ENCODE assay signal across 1 cellular context in the genomic region with DNA sequence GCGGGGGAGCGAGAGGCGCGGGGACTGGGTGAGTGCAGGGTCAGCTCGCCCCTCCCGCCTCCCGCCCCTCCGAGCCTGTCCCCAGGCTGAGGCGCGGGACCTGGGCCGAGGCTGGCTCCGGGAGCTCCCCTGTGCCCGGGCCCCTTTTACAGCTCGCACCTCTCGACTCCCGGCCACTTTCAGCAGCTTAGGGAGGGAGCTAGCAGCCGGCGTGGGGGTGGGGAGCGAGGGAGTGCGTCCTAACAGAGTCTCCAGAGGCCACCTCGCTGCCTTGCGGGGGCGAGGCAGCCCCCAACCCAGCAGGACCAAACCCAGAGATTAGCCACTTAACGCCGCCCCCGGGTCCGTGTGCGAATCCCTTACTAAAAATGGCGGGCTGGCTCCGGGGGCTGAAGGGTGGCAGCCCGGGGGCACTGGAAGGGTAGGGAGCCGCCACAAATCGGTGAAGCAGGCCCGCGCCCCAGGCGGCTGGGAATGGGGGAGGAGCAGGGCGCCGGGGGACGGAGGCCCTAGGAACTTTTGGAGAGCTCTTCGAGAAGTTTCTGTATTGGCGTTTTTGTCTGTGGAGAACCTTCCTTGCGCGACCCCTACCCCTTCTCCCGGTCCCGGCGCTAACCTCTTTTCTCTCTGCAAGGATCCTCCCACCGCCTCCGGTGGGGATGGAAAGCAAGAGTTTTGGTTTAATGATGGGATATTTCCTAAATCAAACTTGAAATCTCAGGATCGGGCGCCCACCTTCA.
TF ChIP-seq lines count a peak whose summit lies in the region.

No MANE protein-coding gene starts in this region.

TF ChIP-seq in HepG2, 621 proteins besides CTCF, POLR2A, EP300 and RAD21 (continued from another document and continues in another):
- TF ChIP-seq ZNF510 (CRISPR knock-in tag; IDR thresholded peaks at IDR 0.05; ENCODE audit: low read depth), result no peak
- TF ChIP-seq NFYB (CRISPR knock-in tag; IDR thresholded peaks at IDR 0.05), result no peak
- TF ChIP-seq ZNF207 (IDR thresholded peaks at IDR 0.05; ENCODE audit: borderline replicate concordance), result no peak
- no peak for TF ChIP-seq RARG (CRISPR knock-in tag; IDR thresholded peaks at IDR 0.05; ENCODE audit: low read depth)
- peak; percentile 38; the same call in 1 of the 2 replicates for TF ChIP-seq GABPB1 (CRISPR knock-in tag; IDR thresholded peaks at IDR 0.05)
- TF ChIP-seq, protein P1, sequence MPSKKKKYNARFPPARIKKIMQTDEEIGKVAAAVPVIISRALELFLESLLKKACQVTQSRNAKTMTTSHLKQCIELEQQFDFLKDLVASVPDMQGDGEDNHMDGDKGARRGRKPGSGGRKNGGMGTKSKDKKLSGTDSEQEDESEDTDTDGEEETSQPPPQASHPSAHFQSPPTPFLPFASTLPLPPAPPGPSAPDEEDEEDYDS (CRISPR knock-in tag; IDR thresholded peaks at IDR 0.05), result no peak
- TF ChIP-seq SMAD1 (CRISPR knock-in tag; IDR thresholded peaks at IDR 0.05; ENCODE audit: borderline replicate concordance, low read depth), result no peak
- TF ChIP-seq, protein P2, sequence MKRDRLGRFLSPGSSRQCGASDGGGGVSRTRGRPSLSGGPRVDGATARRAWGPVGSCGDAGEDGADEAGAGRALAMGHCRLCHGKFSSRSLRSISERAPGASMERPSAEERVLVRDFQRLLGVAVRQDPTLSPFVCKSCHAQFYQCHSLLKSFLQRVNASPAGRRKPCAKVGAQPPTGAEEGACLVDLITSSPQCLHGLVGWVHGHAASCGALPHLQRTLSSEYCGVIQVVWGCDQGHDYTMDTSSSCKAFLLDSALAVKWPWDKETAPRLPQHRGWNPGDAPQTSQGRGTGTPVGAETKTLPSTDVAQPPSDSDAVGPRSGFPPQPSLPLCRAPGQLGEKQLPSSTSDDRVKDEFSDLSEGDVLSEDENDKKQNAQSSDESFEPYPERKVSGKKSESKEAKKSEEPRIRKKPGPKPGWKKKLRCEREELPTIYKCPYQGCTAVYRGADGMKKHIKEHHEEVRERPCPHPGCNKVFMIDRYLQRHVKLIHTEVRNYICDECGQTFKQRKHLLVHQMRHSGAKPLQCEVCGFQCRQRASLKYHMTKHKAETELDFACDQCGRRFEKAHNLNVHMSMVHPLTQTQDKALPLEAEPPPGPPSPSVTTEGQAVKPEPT (CRISPR knock-in tag; IDR thresholded peaks at IDR 0.05; ENCODE audit: low read depth), result no peak
- no peak for TF ChIP-seq ZKSCAN5 (CRISPR knock-in tag; IDR thresholded peaks at IDR 0.05)
- TF ChIP-seq, protein P3, sequence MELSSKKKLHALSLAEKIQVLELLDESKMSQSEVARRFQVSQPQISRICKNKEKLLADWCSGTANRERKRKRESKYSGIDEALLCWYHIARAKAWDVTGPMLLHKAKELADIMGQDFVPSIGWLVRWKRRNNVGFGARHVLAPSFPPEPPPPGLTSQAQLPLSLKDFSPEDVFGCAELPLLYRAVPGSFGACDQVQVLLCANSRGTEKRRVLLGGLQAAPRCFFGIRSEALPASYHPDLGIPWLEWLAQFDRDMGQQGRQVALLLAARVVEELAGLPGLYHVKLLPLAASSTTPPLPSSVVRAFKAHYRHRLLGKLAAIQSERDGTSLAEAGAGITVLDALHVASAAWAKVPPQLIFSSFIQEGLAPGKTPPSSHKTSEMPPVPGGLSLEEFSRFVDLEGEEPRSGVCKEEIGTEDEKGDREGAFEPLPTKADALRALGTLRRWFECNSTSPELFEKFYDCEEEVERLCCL (CRISPR knock-in tag; IDR thresholded peaks at IDR 0.05; ENCODE audit: borderline replicate concordance), result no peak
- no peak for TF ChIP-seq DPF2 (CRISPR knock-in tag; IDR thresholded peaks at IDR 0.05; ENCODE audit: borderline replicate concordance, low read depth)
- no peak for TF ChIP-seq JDP2 (CRISPR knock-in tag; IDR thresholded peaks at IDR 0.05; ENCODE audit: borderline replicate concordance)
- TF ChIP-seq ARNT2 (CRISPR knock-in tag; IDR thresholded peaks at IDR 0.05; ENCODE audit: low read depth), result 0 out of 2 replicates have a peak, but pooled peaks have one; percentile 2
- no peak for TF ChIP-seq JUNB (CRISPR knock-in tag; IDR thresholded peaks at IDR 0.05; ENCODE audit: borderline replicate concordance)
- no peak for TF ChIP-seq KDM5A (IDR thresholded peaks at IDR 0.05; ENCODE audit: borderline replicate concordance, low read length)
- 0 out of 2 replicates have a peak, but pooled peaks have one; percentile 20 for TF ChIP-seq ZNF501 (CRISPR knock-in tag; IDR thresholded peaks at IDR 0.05)
- TF ChIP-seq NFIC (IDR thresholded peaks at IDR 0.05; ENCODE audit: low read length), result no peak
- TF ChIP-seq TGIF2 (CRISPR knock-in tag; IDR thresholded peaks at IDR 0.05), result no peak
- no peak for TF ChIP-seq SIN3A (IDR thresholded peaks at IDR 0.05; ENCODE audit: borderline replicate concordance, low read depth, low read length)
- TF ChIP-seq ZNF558 (CRISPR knock-in tag; IDR thresholded peaks at IDR 0.05; ENCODE audit: borderline replicate concordance), result no peak
- TF ChIP-seq ZNF160 (CRISPR knock-in tag; IDR thresholded peaks at IDR 0.05), result no peak
- TF ChIP-seq, protein P4, sequence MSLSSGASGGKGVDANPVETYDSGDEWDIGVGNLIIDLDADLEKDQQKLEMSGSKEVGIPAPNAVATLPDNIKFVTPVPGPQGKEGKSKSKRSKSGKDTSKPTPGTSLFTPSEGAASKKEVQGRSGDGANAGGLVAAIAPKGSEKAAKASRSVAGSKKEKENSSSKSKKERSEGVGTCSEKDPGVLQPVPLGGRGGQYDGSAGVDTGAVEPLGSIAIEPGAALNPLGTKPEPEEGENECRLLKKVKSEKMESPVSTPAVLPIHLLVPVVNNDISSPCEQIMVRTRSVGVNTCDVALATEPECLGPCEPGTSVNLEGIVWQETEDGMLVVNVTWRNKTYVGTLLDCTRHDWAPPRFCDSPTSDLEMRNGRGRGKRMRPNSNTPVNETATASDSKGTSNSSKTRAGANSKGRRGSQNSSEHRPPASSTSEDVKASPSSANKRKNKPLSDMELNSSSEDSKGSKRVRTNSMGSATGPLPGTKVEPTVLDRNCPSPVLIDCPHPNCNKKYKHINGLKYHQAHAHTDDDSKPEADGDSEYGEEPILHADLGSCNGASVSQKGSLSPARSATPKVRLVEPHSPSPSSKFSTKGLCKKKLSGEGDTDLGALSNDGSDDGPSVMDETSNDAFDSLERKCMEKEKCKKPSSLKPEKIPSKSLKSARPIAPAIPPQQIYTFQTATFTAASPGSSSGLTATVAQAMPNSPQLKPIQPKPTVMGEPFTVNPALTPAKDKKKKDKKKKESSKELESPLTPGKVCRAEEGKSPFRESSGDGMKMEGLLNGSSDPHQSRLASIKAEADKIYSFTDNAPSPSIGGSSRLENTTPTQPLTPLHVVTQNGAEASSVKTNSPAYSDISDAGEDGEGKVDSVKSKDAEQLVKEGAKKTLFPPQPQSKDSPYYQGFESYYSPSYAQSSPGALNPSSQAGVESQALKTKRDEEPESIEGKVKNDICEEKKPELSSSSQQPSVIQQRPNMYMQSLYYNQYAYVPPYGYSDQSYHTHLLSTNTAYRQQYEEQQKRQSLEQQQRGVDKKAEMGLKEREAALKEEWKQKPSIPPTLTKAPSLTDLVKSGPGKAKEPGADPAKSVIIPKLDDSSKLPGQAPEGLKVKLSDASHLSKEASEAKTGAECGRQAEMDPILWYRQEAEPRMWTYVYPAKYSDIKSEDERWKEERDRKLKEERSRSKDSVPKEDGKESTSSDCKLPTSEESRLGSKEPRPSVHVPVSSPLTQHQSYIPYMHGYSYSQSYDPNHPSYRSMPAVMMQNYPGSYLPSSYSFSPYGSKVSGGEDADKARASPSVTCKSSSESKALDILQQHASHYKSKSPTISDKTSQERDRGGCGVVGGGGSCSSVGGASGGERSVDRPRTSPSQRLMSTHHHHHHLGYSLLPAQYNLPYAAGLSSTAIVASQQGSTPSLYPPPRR (CRISPR knock-in tag; IDR thresholded peaks at IDR 0.05; ENCODE audit: borderline replicate concordance), result peak; percentile 63; the same call in 1 of the 2 replicates
- TF ChIP-seq WIZ (CRISPR knock-in tag; IDR thresholded peaks at IDR 0.05), result no peak
- TF ChIP-seq CENPX (CRISPR knock-in tag; IDR thresholded peaks at IDR 0.05), result no peak
- TF ChIP-seq KLF12 (CRISPR knock-in tag; IDR thresholded peaks at IDR 0.05; ENCODE audit: borderline replicate concordance), result no peak
- no peak for TF ChIP-seq ZNF484 (CRISPR knock-in tag; IDR thresholded peaks at IDR 0.05; ENCODE audit: borderline replicate concordance, low read depth)
- TF ChIP-seq TSC22D2 (CRISPR knock-in tag; IDR thresholded peaks at IDR 0.05; ENCODE audit: borderline replicate concordance), result no peak
- TF ChIP-seq ZFX (CRISPR knock-in tag; IDR thresholded peaks at IDR 0.05; ENCODE audit: low read depth), result no peak; the same call in 1 of the 2 replicates
- TF ChIP-seq, protein P5, sequence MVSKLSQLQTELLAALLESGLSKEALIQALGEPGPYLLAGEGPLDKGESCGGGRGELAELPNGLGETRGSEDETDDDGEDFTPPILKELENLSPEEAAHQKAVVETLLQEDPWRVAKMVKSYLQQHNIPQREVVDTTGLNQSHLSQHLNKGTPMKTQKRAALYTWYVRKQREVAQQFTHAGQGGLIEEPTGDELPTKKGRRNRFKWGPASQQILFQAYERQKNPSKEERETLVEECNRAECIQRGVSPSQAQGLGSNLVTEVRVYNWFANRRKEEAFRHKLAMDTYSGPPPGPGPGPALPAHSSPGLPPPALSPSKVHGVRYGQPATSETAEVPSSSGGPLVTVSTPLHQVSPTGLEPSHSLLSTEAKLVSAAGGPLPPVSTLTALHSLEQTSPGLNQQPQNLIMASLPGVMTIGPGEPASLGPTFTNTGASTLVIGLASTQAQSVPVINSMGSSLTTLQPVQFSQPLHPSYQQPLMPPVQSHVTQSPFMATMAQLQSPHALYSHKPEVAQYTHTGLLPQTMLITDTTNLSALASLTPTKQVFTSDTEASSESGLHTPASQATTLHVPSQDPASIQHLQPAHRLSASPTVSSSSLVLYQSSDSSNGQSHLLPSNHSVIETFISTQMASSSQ (IDR thresholded peaks at IDR 0.05; ENCODE audit: low read depth), result no peak
- TF ChIP-seq, protein P5 (CRISPR knock-in tag; IDR thresholded peaks at IDR 0.05; ENCODE audit: borderline replicate concordance), result no peak; the same call in 1 of the 2 replicates
- no peak for TF ChIP-seq KDM2A (CRISPR knock-in tag; IDR thresholded peaks at IDR 0.05; ENCODE audit: borderline replicate concordance, low read depth)
- no peak for TF ChIP-seq ZNF460 (CRISPR knock-in tag; IDR thresholded peaks at IDR 0.05; ENCODE audit: borderline replicate concordance)
- no peak for TF ChIP-seq ZNF567 (CRISPR knock-in tag; IDR thresholded peaks at IDR 0.05; ENCODE audit: borderline replicate concordance)
- TF ChIP-seq ZNF746 (CRISPR knock-in tag; IDR thresholded peaks at IDR 0.05), result peak; percentile 8; the same call in 1 of the 2 replicates
- no peak for TF ChIP-seq MED13 (CRISPR knock-in tag; IDR thresholded peaks at IDR 0.05)
- TF ChIP-seq NCOA5 (CRISPR knock-in tag; IDR thresholded peaks at IDR 0.05), result no peak
- TF ChIP-seq, protein P6, sequence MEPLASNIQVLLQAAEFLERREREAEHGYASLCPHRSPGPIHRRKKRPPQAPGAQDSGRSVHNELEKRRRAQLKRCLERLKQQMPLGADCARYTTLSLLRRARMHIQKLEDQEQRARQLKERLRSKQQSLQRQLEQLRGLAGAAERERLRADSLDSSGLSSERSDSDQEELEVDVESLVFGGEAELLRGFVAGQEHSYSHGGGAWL (CRISPR knock-in tag; IDR thresholded peaks at IDR 0.05), result no peak
- TF ChIP-seq, protein P7, sequence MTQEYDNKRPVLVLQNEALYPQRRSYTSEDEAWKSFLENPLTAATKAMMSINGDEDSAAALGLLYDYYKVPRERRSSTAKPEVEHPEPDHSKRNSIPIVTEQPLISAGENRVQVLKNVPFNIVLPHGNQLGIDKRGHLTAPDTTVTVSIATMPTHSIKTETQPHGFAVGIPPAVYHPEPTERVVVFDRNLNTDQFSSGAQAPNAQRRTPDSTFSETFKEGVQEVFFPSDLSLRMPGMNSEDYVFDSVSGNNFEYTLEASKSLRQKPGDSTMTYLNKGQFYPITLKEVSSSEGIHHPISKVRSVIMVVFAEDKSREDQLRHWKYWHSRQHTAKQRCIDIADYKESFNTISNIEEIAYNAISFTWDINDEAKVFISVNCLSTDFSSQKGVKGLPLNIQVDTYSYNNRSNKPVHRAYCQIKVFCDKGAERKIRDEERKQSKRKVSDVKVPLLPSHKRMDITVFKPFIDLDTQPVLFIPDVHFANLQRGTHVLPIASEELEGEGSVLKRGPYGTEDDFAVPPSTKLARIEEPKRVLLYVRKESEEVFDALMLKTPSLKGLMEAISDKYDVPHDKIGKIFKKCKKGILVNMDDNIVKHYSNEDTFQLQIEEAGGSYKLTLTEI (CRISPR knock-in tag; conservative IDR thresholded peaks at IDR 0.05), result no peak
- no peak for TF ChIP-seq ELF4 (CRISPR knock-in tag; IDR thresholded peaks at IDR 0.05; ENCODE audit: borderline replicate concordance)
- no peak for TF ChIP-seq HDAC6 (IDR thresholded peaks at IDR 0.05; ENCODE audit: low read depth, low read length)
- 0 out of 2 replicates have a peak, but pooled peaks have one; percentile 13 for TF ChIP-seq RXRA (CRISPR knock-in tag; IDR thresholded peaks at IDR 0.05)
- TF ChIP-seq NR2F2 (IDR thresholded peaks at IDR 0.05; ENCODE audit: borderline replicate concordance, low read depth), result no peak
- no peak for TF ChIP-seq NRL (CRISPR knock-in tag; IDR thresholded peaks at IDR 0.05; ENCODE audit: borderline replicate concordance)
- no peak for TF ChIP-seq EEA1 (CRISPR knock-in tag; IDR thresholded peaks at IDR 0.05; ENCODE audit: borderline replicate concordance)
